8 cellular contexts compared by ENCODE assay signal in the genomic region with DNA sequence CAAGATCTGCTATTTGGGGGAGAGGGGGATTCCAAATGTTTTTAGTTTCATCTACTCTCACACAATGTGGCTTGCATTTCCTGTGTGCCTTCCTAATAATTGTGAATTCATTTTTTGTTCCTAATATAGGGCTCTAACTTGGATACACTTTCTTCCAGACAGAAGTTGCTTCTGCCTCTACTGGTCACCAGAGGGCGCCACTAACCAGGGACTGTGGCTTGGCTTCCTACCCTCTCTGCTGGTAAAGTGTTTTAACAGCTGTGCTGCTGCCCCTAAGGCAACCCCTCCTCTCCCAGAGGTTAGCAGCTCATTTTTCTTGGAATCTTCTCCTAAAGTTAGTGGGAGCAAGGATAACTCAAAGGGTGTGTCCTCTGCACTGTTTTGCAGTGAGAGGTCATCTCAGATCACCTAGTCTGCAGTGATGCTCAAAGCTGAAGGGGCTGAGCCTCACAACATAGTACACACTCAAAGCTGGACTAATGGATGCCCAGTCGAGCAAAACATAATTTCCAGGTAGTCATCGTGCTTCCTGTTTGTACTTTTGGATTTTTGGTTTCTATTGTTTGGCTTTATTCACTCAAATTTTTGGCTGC. TPM values are rescaled to one million over a fixed set of nuclear protein-coding genes. Genes with fewer than 3 reads are reported as not detected.
DNase-seq lines count a peak whose midpoint lies in the region; ATAC-seq and TF ChIP-seq lines count a peak whose summit lies in the region.

No MANE protein-coding gene starts in this region.

- H3K27me3 ChIP-seq in breast epithelium, result no peaks in the 10 kb centered on the region

- H3K4me3 Mint-ChIP-seq in MCF 10A (ENCODE audit: unreplicated experiment), result no peak overlapping the region
- no peak overlapping the region for H3K4me3 Mint-ChIP-seq in effector memory CD8-positive, alpha-beta T cell

- peaks cover 9% of the 10 kb centered on the region for H3K27me3 Mint-ChIP-seq in MCF 10A (ENCODE audit: insufficient read depth, unreplicated experiment)
- peaks cover 25% of the 10 kb centered on the region in 2 donors for H3K27me3 Mint-ChIP-seq in effector memory CD8-positive, alpha-beta T cell

- H3K27ac Mint-ChIP-seq in MCF 10A (ENCODE audit: low read depth, unreplicated experiment), result no peak overlapping the region
- H3K27ac Mint-ChIP-seq in effector memory CD8-positive, alpha-beta T cell, result no peak overlapping the region

- H3K9me3 ChIP-seq in breast epithelium, result peaks cover 0 to 20% of the 10 kb centered on the region in 2 donors

- DNase-seq in MCF 10A (ENCODE audit: unreplicated experiment) (peak; percentile 27), breast epithelium (ENCODE audit: low spot score in 2 of 2) (no peak), NCI-H82 treated with DMSO at 0.1 percent for 48 hours (lab: John Stamatoyannopoulos, UW; ENCODE audit: unreplicated experiment) (peak; percentile 12), NCI-H1092 (lab: John Stamatoyannopoulos, UW) (no peak), 8988T (no peak)
- peak in 2 of 3 experiments; percentile 8 to 11 for DNase-seq in effector memory CD8-positive, alpha-beta T cell
- DNase-seq in stimulated activated CD8-positive, alpha-beta memory T cell treated with anti-CD3 and anti-CD28 coated beads, Interleukin-4, amount 100 ng/mL, for 48 hours, result peak; percentile 57

- TF ChIP-seq CTCF in MCF 10A (IDR thresholded peaks at IDR 0.05; ENCODE audit: unreplicated experiment) (peak; percentile 34), breast epithelium (IDR thresholded peaks at IDR 0.05) (no peak)

- intact Hi-C loops in MCF 10A (cut with micrococcal nuclease) (no loop called here), breast epithelium (cut with DNase I; ENCODE audit: low total_unique reads) (no loop called here)

- H3K9me3 Mint-ChIP-seq in MCF 10A (ENCODE audit: unreplicated experiment), result peaks cover 11% of the 10 kb centered on the region
- peaks cover 0 to 2% of the 10 kb centered on the region in 2 donors for H3K9me3 Mint-ChIP-seq in effector memory CD8-positive, alpha-beta T cell

- POLR2A ChIA-PET in MCF 10A (lab: Yijun Ruan, JAX), result no interaction called here

- no peak overlapping the region for H3K27ac ChIP-seq in breast epithelium

- H3K4me3 ChIP-seq in breast epithelium, result no peak overlapping the region

- no peaks in the 10 kb centered on the region for H3K4me1 ChIP-seq in breast epithelium

- BruUV-seq in MCF 10A (replicated peaks; lab: Mats Ljungman, UMichigan), result no TSS peak

- no peak for ATAC-seq in effector memory CD8-positive, alpha-beta T cell (replicated peaks)
- ATAC-seq in HG02798 (IDR thresholded peaks at IDR 0.05; ENCODE audit: poor library complexity, unreplicated experiment), result no peak

- no peak for TF ChIP-seq POLR2A in breast epithelium (IDR thresholded peaks at IDR 0.05)

- no peaks in the 10 kb centered on the region for H3K4me1 Mint-ChIP-seq in MCF 10A (ENCODE audit: insufficient read depth, unreplicated experiment)
- H3K4me1 Mint-ChIP-seq in effector memory CD8-positive, alpha-beta T cell (ENCODE audit: low read depth in 2 of 2), result no peaks in the 10 kb centered on the region

- no peaks in the 10 kb centered on the region for H3K36me3 Mint-ChIP-seq in MCF 10A (ENCODE audit: insufficient read depth, unreplicated experiment)
- no peaks in the 10 kb centered on the region for H3K36me3 Mint-ChIP-seq in effector memory CD8-positive, alpha-beta T cell (ENCODE audit: insufficient read depth)

- H3K36me3 ChIP-seq in breast epithelium, result no peaks in the 10 kb centered on the region

- CTCF ChIA-PET in MCF 10A (lab: Yijun Ruan, JAX), result interaction anchor here (0.6 to 2.1 kb wide), 5 partner anchors 11 to 265 kb away, joined by 3 to 7 read pairs (median 4); no protein-coding TSS in a partner anchor

RNA-seq across cellular contexts. Expression of gene PRSS54, which starts 5.0 kb away (rescaled TPM):
- total RNA-seq in MCF 10A (2022) (not detected in 2 replicates), breast epithelium (not detected)

Comparison
In these comparisons a context has a peak if more than half of its experiments do, and no peak if none do; other contexts are left out.
1. DNase-seq: peak in MCF 10A (single experiment), NCI-H82 treated with DMSO at 0.1 percent for 48 hours (single experiment), effector memory CD8-positive, alpha-beta T cell (2 of 3) and stimulated activated CD8-positive, alpha-beta memory T cell treated with anti-CD3 and anti-CD28 coated beads, Interleukin-4, amount 100 ng/mL, for 48 hours (single experiment); none in breast epithelium (0 of 2), NCI-H1092 (single experiment) and 8988T (single experiment).